ENCODE assay signal across 26 cellular contexts in the genomic region with DNA sequence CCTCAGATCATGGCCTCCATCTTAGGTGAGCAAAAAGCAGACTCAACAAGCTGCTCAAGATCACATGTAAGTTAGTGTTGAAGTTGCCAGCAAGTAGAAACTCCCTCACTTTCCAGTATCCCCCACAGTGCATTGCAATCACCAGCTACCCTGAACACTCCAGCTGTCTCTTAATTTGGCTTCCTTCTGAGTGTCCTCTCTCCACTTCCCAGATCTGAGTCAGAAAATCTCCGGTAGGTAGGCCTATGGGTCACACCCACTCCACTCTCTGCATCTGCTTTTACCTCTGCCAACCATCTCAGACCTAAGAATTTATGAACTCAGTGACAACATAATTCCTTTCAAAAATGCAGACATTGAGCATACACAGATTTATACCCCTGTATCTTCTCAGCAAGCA.
"Had no signal": no experiment of that assay in that cellular context is flagged by ENCODE, and none has a peak within 500 bp of the region (broad histone marks: within the 10 kb centered on the region; RNA-seq: fewer than 3 reads in every experiment).

No MANE protein-coding gene starts in this region.

- ATAC-seq: activated T-cell treated with anti-CD3 and anti-CD28 coated beads, Interleukin-2, amount 50 U/mL, for 72 hours; Panc1; Right ventricle myocardium inferior; T-cell had no signal

- H3K4me3 Mint-ChIP-seq: activated B cell treated with CpG ODN at 0.5 μM for 24 hours; activated CD4-positive, alpha-beta memory T cell treated with anti-CD3 and anti-CD28 coated beads, Interleukin-2, amount 10 ng/mL, durations not matched to agents 7 days and 5 days; activated naive CD4-positive, alpha-beta T cell treated with anti-CD3 and anti-CD28 coated beads, Interleukin-2, amount 10 ng/mL, durations not matched to agents 7 days and 5 days; activated naive CD8-positive, alpha-beta T cell treated with anti-CD3 and anti-CD28 coated beads for 36 hours; activated T-cell treated with anti-CD3 and anti-CD28 coated beads, Interleukin-2, amount 50 U/mL, for 72 hours; IgD-negative memory B cell; T-cell had no signal

- H3K4me1 Mint-ChIP-seq: activated B cell treated with CpG ODN at 0.5 μM for 24 hours; activated CD4-positive, alpha-beta memory T cell treated with anti-CD3 and anti-CD28 coated beads, Interleukin-2, amount 10 ng/mL, durations not matched to agents 7 days and 5 days; activated naive CD4-positive, alpha-beta T cell treated with anti-CD3 and anti-CD28 coated beads, Interleukin-2, amount 10 ng/mL, durations not matched to agents 7 days and 5 days; activated naive CD8-positive, alpha-beta T cell treated with anti-CD3 and anti-CD28 coated beads for 36 hours; IgD-negative memory B cell; T-cell had no signal

- H3K27me3 Mint-ChIP-seq: activated B cell treated with CpG ODN at 0.5 μM for 24 hours; activated CD4-positive, alpha-beta memory T cell treated with anti-CD3 and anti-CD28 coated beads, Interleukin-2, amount 10 ng/mL, durations not matched to agents 7 days and 5 days; activated naive CD4-positive, alpha-beta T cell treated with anti-CD3 and anti-CD28 coated beads, Interleukin-2, amount 10 ng/mL, durations not matched to agents 7 days and 5 days; activated naive CD8-positive, alpha-beta T cell treated with anti-CD3 and anti-CD28 coated beads for 36 hours had no signal

- H3K27ac Mint-ChIP-seq: activated B cell treated with CpG ODN at 0.5 μM for 24 hours; activated CD4-positive, alpha-beta memory T cell treated with anti-CD3 and anti-CD28 coated beads, Interleukin-2, amount 10 ng/mL, durations not matched to agents 7 days and 5 days; activated naive CD4-positive, alpha-beta T cell treated with anti-CD3 and anti-CD28 coated beads, Interleukin-2, amount 10 ng/mL, durations not matched to agents 7 days and 5 days; activated naive CD8-positive, alpha-beta T cell treated with anti-CD3 and anti-CD28 coated beads for 36 hours; activated T-cell treated with anti-CD3 and anti-CD28 coated beads, Interleukin-2, amount 50 U/mL, for 72 hours; activated T-helper 2 cell treated with anti-CD3 and anti-CD28 coated beads, Interferon-gamma antibody, Interleukin-2, Interleukin-4, amounts not matched to agents 10 μg/mL and 5 μg/mL and 100 μg/mL, durations not matched to agents 14 hours and 24 hours and 36 hours; IgD-negative memory B cell; T-cell had no signal

- H3K9me3 Mint-ChIP-seq: activated B cell treated with CpG ODN at 0.5 μM for 24 hours; activated CD4-positive, alpha-beta memory T cell treated with anti-CD3 and anti-CD28 coated beads, Interleukin-2, amount 10 ng/mL, durations not matched to agents 7 days and 5 days; activated naive CD4-positive, alpha-beta T cell treated with anti-CD3 and anti-CD28 coated beads, Interleukin-2, amount 10 ng/mL, durations not matched to agents 7 days and 5 days; activated naive CD8-positive, alpha-beta T cell treated with anti-CD3 and anti-CD28 coated beads for 36 hours; activated T-helper 2 cell treated with anti-CD3 and anti-CD28 coated beads, Interferon-gamma antibody, Interleukin-2, Interleukin-4, amounts not matched to agents 10 μg/mL and 5 μg/mL and 100 μg/mL, durations not matched to agents 14 hours and 24 hours and 36 hours; IgD-negative memory B cell; T-cell had no signal

- H3K36me3 Mint-ChIP-seq: activated naive CD4-positive, alpha-beta T cell treated with anti-CD3 and anti-CD28 coated beads, Interleukin-2, amount 10 ng/mL, durations not matched to agents 7 days and 5 days; activated naive CD8-positive, alpha-beta T cell treated with anti-CD3 and anti-CD28 coated beads for 36 hours; T-cell had no signal

- DNase-seq: activated B cell treated with CpG ODN at 0.5 μM for 24 hours; activated CD4-positive, alpha-beta memory T cell treated with anti-CD3 and anti-CD28 coated beads, Interleukin-2, amount 10 ng/mL, durations not matched to agents 7 days and 5 days; activated CD4-positive, alpha-beta T cell treated with anti-CD3 and anti-CD28 coated beads, Interleukin-2, amount 50 U/mL, for 1 hour; activated gamma-delta T cell treated with Interleukin-2 at 50 U/mL for 16 hours; activated naive CD4-positive, alpha-beta T cell treated with anti-CD3 and anti-CD28 coated beads, Interleukin-2, amount 10 ng/mL, durations not matched to agents 7 days and 5 days; activated naive CD8-positive, alpha-beta T cell treated with anti-CD3 and anti-CD28 coated beads for 36 hours; activated T-cell treated with anti-CD3 and anti-CD28 coated beads for 4 hours; activated T-cell treated with anti-CD3 and anti-CD28 coated beads, Interleukin-2, amount 50 U/mL, for 72 hours; anterior cingulate cortex; KG1; NCI-H1092; NCI-H1436 treated with DMSO at 0.1 percent for 48 hours; NCI-H187 treated with DMSO at 0.1 percent for 48 hours; NCI-H2081 treated with DMSO at 0.1 percent for 48 hours; NCI-H226; NCI-H526; NCI-H82; RPMI8226; T-cell; T-helper 2 cell; T1000 had no signal

- H3K27ac ChIP-seq: SK-N-MC had no signal

- H3K4me3 ChIP-seq: SK-N-MC had no signal
